ENCODE assay signal across 1 cellular context in the genomic region with DNA sequence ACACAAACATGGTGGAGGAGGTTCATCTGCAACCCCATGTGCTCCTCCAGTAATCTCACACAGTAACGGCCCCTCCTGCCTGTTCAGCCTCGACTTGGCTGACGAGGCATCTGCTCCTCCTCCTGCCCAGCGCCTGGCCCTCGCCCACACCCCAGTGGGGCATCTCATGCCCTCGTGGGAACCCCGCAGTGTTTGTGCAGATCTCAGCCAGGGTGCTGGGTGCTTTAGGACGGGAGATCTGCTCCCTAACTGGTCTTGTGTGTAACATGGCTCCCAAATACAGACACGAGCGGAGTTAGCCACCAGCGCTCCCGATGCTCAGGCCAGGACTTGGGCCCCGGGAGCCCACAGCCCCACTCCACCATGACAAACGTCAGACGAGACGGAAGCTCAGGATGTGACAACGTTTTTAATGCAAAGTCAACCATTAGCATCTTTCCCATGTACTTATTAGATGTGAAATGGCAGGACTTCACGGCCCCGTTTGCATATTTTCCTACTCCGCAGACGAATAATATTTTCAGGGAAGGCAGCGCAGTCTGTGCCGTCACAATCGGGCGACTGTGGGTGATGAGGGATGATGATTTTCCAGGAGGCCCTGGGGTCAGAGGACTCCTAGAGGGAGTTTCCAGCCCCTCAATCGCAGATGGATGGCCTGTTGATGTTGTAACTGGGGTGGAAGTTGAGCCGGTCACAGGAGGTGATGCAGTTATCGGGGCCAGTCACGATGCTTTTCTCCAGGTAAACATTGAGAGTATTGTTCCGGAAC.
TF ChIP-seq lines count a peak whose summit lies in the region.

No MANE protein-coding gene starts in this region.

TF ChIP-seq in HepG2, 621 proteins besides CTCF, POLR2A, EP300 and RAD21:
- TF ChIP-seq, protein P1, sequence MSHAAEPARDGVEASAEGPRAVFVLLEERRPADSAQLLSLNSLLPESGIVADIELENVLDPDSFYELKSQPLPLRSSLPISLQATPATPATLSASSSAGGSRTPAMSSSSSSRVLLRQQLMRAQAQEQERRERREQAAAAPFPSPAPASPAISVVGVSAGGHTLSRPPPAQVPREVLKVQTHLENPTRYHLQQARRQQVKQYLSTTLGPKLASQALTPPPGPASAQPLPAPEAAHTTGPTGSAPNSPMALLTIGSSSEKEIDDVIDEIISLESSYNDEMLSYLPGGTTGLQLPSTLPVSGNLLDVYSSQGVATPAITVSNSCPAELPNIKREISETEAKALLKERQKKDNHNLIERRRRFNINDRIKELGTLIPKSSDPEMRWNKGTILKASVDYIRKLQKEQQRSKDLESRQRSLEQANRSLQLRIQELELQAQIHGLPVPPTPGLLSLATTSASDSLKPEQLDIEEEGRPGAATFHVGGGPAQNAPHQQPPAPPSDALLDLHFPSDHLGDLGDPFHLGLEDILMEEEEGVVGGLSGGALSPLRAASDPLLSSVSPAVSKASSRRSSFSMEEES (CRISPR knock-in tag; IDR thresholded peaks at IDR 0.05): no peak
- no peak for TF ChIP-seq IRF9 (CRISPR knock-in tag; IDR thresholded peaks at IDR 0.05; ENCODE audit: borderline replicate concordance)
- TF ChIP-seq, protein P2, sequence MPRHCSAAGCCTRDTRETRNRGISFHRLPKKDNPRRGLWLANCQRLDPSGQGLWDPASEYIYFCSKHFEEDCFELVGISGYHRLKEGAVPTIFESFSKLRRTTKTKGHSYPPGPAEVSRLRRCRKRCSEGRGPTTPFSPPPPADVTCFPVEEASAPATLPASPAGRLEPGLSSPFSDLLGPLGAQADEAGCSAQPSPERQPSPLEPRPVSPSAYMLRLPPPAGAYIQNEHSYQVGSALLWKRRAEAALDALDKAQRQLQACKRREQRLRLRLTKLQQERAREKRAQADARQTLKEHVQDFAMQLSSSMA (CRISPR knock-in tag; IDR thresholded peaks at IDR 0.05): no peak
- TF ChIP-seq ZNF20 (CRISPR knock-in tag; IDR thresholded peaks at IDR 0.05): no peak
- no peak for TF ChIP-seq ZNF496 (CRISPR knock-in tag; IDR thresholded peaks at IDR 0.05; ENCODE audit: insufficient replicate concordance)
- no peak for TF ChIP-seq ZFP36 (IDR thresholded peaks at IDR 0.05; ENCODE audit: borderline replicate concordance, low read depth, low read length, partially characterized antibody)
- TF ChIP-seq, protein P3, sequence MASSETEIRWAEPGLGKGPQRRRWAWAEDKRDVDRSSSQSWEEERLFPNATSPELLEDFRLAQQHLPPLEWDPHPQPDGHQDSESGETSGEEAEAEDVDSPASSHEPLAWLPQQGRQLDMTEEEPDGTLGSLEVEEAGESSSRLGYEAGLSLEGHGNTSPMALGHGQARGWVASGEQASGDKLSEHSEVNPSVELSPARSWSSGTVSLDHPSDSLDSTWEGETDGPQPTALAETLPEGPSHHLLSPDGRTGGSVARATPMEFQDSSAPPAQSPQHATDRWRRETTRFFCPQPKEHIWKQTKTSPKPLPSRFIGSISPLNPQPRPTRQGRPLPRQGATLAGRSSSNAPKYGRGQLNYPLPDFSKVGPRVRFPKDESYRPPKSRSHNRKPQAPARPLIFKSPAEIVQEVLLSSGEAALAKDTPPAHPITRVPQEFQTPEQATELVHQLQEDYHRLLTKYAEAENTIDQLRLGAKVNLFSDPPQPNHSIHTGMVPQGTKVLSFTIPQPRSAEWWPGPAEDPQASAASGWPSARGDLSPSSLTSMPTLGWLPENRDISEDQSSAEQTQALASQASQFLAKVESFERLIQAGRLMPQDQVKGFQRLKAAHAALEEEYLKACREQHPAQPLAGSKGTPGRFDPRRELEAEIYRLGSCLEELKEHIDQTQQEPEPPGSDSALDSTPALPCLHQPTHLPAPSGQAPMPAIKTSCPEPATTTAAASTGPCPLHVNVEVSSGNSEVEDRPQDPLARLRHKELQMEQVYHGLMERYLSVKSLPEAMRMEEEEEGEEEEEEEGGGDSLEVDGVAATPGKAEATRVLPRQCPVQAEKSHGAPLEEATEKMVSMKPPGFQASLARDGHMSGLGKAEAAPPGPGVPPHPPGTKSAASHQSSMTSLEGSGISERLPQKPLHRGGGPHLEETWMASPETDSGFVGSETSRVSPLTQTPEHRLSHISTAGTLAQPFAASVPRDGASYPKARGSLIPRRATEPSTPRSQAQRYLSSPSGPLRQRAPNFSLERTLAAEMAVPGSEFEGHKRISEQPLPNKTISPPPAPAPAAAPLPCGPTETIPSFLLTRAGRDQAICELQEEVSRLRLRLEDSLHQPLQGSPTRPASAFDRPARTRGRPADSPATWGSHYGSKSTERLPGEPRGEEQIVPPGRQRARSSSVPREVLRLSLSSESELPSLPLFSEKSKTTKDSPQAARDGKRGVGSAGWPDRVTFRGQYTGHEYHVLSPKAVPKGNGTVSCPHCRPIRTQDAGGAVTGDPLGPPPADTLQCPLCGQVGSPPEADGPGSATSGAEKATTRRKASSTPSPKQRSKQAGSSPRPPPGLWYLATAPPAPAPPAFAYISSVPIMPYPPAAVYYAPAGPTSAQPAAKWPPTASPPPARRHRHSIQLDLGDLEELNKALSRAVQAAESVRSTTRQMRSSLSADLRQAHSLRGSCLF (CRISPR knock-in tag; IDR thresholded peaks at IDR 0.05; ENCODE audit: borderline replicate concordance): no peak
